ENCODE assay signal across 28 cellular contexts in the genomic region with DNA sequence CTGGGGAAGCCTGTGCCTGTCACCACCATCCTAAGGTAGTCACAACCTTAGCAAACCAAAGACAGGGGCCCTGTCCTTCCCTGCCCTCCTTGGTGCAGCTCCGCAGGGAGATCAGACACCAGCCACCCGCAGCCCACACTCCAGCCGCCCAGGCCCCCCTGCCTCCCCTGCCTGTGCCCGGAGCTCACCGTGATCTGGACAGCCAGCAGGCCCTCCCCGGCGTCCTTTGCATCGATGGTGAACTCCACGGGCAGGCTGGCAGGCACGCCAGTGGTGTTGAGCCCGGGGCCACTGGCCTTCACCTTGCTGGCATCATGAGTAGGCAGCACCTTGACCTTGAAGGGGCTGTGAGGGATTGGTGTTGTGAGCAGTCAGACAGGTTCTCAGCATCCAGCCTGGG. TPM values are rescaled to one million over a fixed set of nuclear protein-coding genes. Genes with fewer than 3 reads are reported as not detected.
DNase-seq lines count a peak whose midpoint lies in the region; ATAC-seq and TF ChIP-seq lines count a peak whose summit lies in the region.
"Had no signal": no experiment of that assay in that cellular context is flagged by ENCODE, and none has a peak within 500 bp of the region (broad histone marks: within the 10 kb centered on the region; RNA-seq: fewer than 3 reads in every experiment).

No MANE protein-coding gene starts in this region.

- H3K4me3 ChIP-seq in gastroesophageal sphincter (no peak overlapping the region), tibial artery (no peak overlapping the region)
- H3K4me3 ChIP-seq: A549, HAP-1, lung, Peyer's patch, skin epidermis had no signal

- H3K27ac Mint-ChIP-seq in activated naive CD4-positive, alpha-beta T cell treated with anti-CD3 and anti-CD28 coated beads, Interleukin-2, amount 50 U/mL, for 24 hours = peak overlapping the region; percentile 35
- no peak overlapping the region for H3K27ac Mint-ChIP-seq in activated naive CD4-positive, alpha-beta T cell treated with anti-CD3 and anti-CD28 coated beads, Interleukin-2, amount 50 U/mL, for 72 hours
- H3K27ac Mint-ChIP-seq: activated CD8-positive, alpha-beta T cell treated with anti-CD3 and anti-CD28 coated beads, Interleukin-2, amount 10 ng/mL, durations not matched to agents 7 days and 5 days had no signal

- H3K27ac ChIP-seq in RWPE1 (peak overlapping the region; percentile 97), gastroesophageal sphincter (peak overlapping the region; percentile 13 to 99 (median 86)), tibial artery (peak overlapping the region; percentile 37 to 65)
- H3K27ac ChIP-seq: Peyer's patch, skin epidermis had no signal

- ATAC-seq in activated naive CD4-positive, alpha-beta T cell treated with anti-CD3 and anti-CD28 coated beads, Interleukin-2, amount 50 U/mL, for 72 hours = no peak
- ATAC-seq in gastroesophageal sphincter = no peak
- ATAC-seq: A549; activated CD4-positive, alpha-beta T cell treated with anti-CD3 and anti-CD28 coated beads for 36 hours; activated CD8-positive, alpha-beta T cell treated with anti-CD3 and anti-CD28 coated beads, Interleukin-2, amount 10 ng/mL, durations not matched to agents 7 days and 5 days; natural killer cell had no signal

- peaks cover 6% of the 10 kb centered on the region for H3K4me1 Mint-ChIP-seq in activated naive CD4-positive, alpha-beta T cell treated with anti-CD3 and anti-CD28 coated beads, Interleukin-2, amount 50 U/mL, for 24 hours

- peaks cover 0 to 65% (median 0%) of the 10 kb centered on the region in 3 donors for H3K4me1 ChIP-seq in gastroesophageal sphincter
- peaks cover 0 to 55% (median 15%) of the 10 kb centered on the region in 4 donors for H3K4me1 ChIP-seq in tibial artery
- H3K4me1 ChIP-seq: HAP-1, Peyer's patch had no signal

- no peak overlapping the region for H3K4me3 Mint-ChIP-seq in activated naive CD4-positive, alpha-beta T cell treated with anti-CD3 and anti-CD28 coated beads, Interleukin-2, amount 50 U/mL, for 24 hours
- H3K4me3 Mint-ChIP-seq: activated CD4-positive, alpha-beta T cell treated with anti-CD3 and anti-CD28 coated beads for 36 hours; activated CD8-positive, alpha-beta T cell treated with anti-CD3 and anti-CD28 coated beads, Interleukin-2, amount 10 ng/mL, durations not matched to agents 7 days and 5 days; T-helper 2 cell treated with Interferon-gamma antibody and Interleukin-4, amounts not matched to agents 5 μg/mL and 100 μg/mL, for 36 hours had no signal

- intact Hi-C loops in tibial artery (cut with DNase I; ENCODE audit: low total_unique reads) = no loop called here

- TF ChIP-seq EP300 in gastroesophageal sphincter (IDR thresholded peaks at IDR 0.05) = no peak

- H3K9me3 Mint-ChIP-seq in activated naive CD4-positive, alpha-beta T cell treated with anti-CD3 and anti-CD28 coated beads, Interleukin-2, amount 50 U/mL, for 24 hours = no peaks in the 10 kb centered on the region
- H3K9me3 Mint-ChIP-seq in activated naive CD4-positive, alpha-beta T cell treated with anti-CD3 and anti-CD28 coated beads, Interleukin-2, amount 50 U/mL, for 72 hours = no peaks in the 10 kb centered on the region
- H3K9me3 Mint-ChIP-seq: activated T-helper 2 cell treated with anti-CD3 and anti-CD28 coated beads, Interferon-gamma antibody, Interleukin-2, Interleukin-4, amounts not matched to agents 10 μg/mL and 5 μg/mL and 100 μg/mL, durations not matched to agents 14 hours and 24 hours and 36 hours; natural killer cell; T-helper 2 cell treated with Interferon-gamma antibody and Interleukin-4, amounts not matched to agents 5 μg/mL and 100 μg/mL, for 36 hours had no signal

- POLR2A ChIA-PET in RWPE1 (lab: Yijun Ruan, JAX; ENCODE audit: low non-redundant PET) = no interaction called here

- TF ChIP-seq POLR2A in gastroesophageal sphincter (IDR thresholded peaks at IDR 0.05) = no peak

- H3K36me3 ChIP-seq in gastroesophageal sphincter = peaks cover 0 to 96% of the 10 kb centered on the region in 2 donors
- peaks cover 95 to 98% (median 97%) of the 10 kb centered on the region in 3 donors for H3K36me3 ChIP-seq in tibial artery

- no peaks in the 10 kb centered on the region for H3K36me3 Mint-ChIP-seq in activated naive CD4-positive, alpha-beta T cell treated with anti-CD3 and anti-CD28 coated beads, Interleukin-2, amount 50 U/mL, for 24 hours
- H3K36me3 Mint-ChIP-seq in activated naive CD4-positive, alpha-beta T cell treated with anti-CD3 and anti-CD28 coated beads, Interleukin-2, amount 50 U/mL, for 72 hours = peaks cover 0 to 4% of the 10 kb centered on the region in 2 donors
- H3K36me3 Mint-ChIP-seq: natural killer cell had no signal

- H3K27me3 Mint-ChIP-seq in activated naive CD4-positive, alpha-beta T cell treated with anti-CD3 and anti-CD28 coated beads, Interleukin-2, amount 50 U/mL, for 24 hours = no peaks in the 10 kb centered on the region
- H3K27me3 Mint-ChIP-seq: activated CD4-positive, alpha-beta T cell treated with anti-CD3 and anti-CD28 coated beads for 36 hours had no signal

- no CpG with 5 or more reads among the region's 11 CpGs for WGBS in gastroesophageal sphincter (ENCODE audit: low coverage in 1 of 2), 2 donors

- no peak for DNase-seq in activated naive CD4-positive, alpha-beta T cell treated with anti-CD3 and anti-CD28 coated beads, Interleukin-2, amount 50 U/mL, for 72 hours (ENCODE audit: low spot score in 2 of 2)
- DNase-seq in RWPE1 (ENCODE audit: low spot score) (no peak), tibial artery (no peak), DMS53 (lab: John Stamatoyannopoulos, UW) (no peak), islet precursor cell (no peak), kidney glomerular epithelial cell (lab: John Stamatoyannopoulos, UW) (no peak)
- DNase-seq: activated CD4-positive, alpha-beta T cell treated with anti-CD3 and anti-CD28 coated beads for 36 hours; activated CD8-positive, alpha-beta T cell treated with anti-CD3 and anti-CD28 coated beads, Interleukin-2, amount 10 ng/mL, durations not matched to agents 7 days and 5 days; activated T-cell treated with anti-CD3 and anti-CD28 coated beads for 4 hours; dermis blood vessel endothelial cell; DMS153; foreskin melanocyte; Karpas-422; natural killer cell; NCI-H1417; NCI-H2029; NCI-H69; Peyer's patch; SIG-M5; stimulated activated naive CD4-positive, alpha-beta T cell treated with Interleukin-2 at 50 U/mL for 16 hours had no signal

- H3K9me3 ChIP-seq in gastroesophageal sphincter = no peaks in the 10 kb centered on the region
- H3K9me3 ChIP-seq in tibial artery = no peaks in the 10 kb centered on the region
- H3K9me3 ChIP-seq: A549, HAP-1, Peyer's patch had no signal

- no peaks in the 10 kb centered on the region for H3K27me3 ChIP-seq in gastroesophageal sphincter
- no peaks in the 10 kb centered on the region for H3K27me3 ChIP-seq in tibial artery
- H3K27me3 ChIP-seq: Peyer's patch had no signal

- CTCF ChIA-PET in RWPE1 (lab: Yijun Ruan, JAX) = no interaction called here

- no peak for TF ChIP-seq CTCF in RWPE1 (conservative IDR thresholded peaks at IDR 0.05; ENCODE audit: low read depth)
- TF ChIP-seq CTCF in gastroesophageal sphincter (IDR thresholded peaks at IDR 0.05) = no peak
- TF ChIP-seq CTCF in tibial artery (IDR thresholded peaks at IDR 0.05) = no peak

RNA-seq across cellular contexts. Expression of a gene that starts 16.4 kb away (rescaled TPM):
- total RNA-seq in activated naive CD4-positive, alpha-beta T cell treated with anti-CD3 and anti-CD28 coated beads, Interleukin-2, amount 50 U/mL, for 72 hours = 100 to 1,000 TPM; 690 to 932 TPM
- over 10,000 TPM in 1 of 4 donors, 1,000 to 10,000 TPM in 3; 7,815 to 15,318 (median 8,757) TPM for total RNA-seq in gastroesophageal sphincter

RNA-seq across cellular contexts. Expression of a gene that starts 21.1 kb away (rescaled TPM):
- total RNA-seq in activated naive CD4-positive, alpha-beta T cell treated with anti-CD3 and anti-CD28 coated beads, Interleukin-2, amount 50 U/mL, for 72 hours = 10 to 100 TPM; 79.3 to 83.0 TPM
- total RNA-seq in gastroesophageal sphincter = 10 to 100 TPM; 41.0 to 58.6 (median 50.6) TPM

RNA-seq across cellular contexts. Expression of a gene that starts 40.2 kb away (rescaled TPM):
- 1,000 to 10,000 TPM; 1,357 to 2,520 TPM for total RNA-seq in activated naive CD4-positive, alpha-beta T cell treated with anti-CD3 and anti-CD28 coated beads, Interleukin-2, amount 50 U/mL, for 72 hours
- total RNA-seq in gastroesophageal sphincter = 1,000 to 10,000 TPM; 3,970 to 7,427 (median 5,392) TPM

RNA-seq across cellular contexts. Expression of a gene that starts 51.0 kb away (rescaled TPM):
- total RNA-seq in activated naive CD4-positive, alpha-beta T cell treated with anti-CD3 and anti-CD28 coated beads, Interleukin-2, amount 50 U/mL, for 72 hours = 10 to 100 TPM; 14.7 to 20.6 TPM
- 10 to 100 TPM; 11.1 to 29.3 (median 22.3) TPM for total RNA-seq in gastroesophageal sphincter

RNA-seq across cellular contexts. Expression of a gene that starts 53.3 kb away (rescaled TPM):
- 10 to 100 TPM; 24.7 to 62.4 TPM for total RNA-seq in activated naive CD4-positive, alpha-beta T cell treated with anti-CD3 and anti-CD28 coated beads, Interleukin-2, amount 50 U/mL, for 72 hours
- total RNA-seq in gastroesophageal sphincter = 10 to 100 TPM; 11.7 to 54.5 (median 24.4) TPM

Comparison
In these comparisons a context has a peak if more than half of its experiments do, and no peak if none do; other contexts are left out.
1. RNA of a gene that starts 16.4 kb away (total RNA-seq): 7,815 to 15,318 TPM in gastroesophageal sphincter; 690 to 932 TPM in activated naive CD4-positive, alpha-beta T cell treated with anti-CD3 and anti-CD28 coated beads, Interleukin-2, amount 50 U/mL, for 72 hours; every median in the first group is over 4 times any median in the second.
2. Peak in every context shown above with its lines, with median percentiles within 50 percentile points of each other: H3K27ac ChIP-seq.